ENCODE assay signal across 8 cellular contexts in the genomic region with DNA sequence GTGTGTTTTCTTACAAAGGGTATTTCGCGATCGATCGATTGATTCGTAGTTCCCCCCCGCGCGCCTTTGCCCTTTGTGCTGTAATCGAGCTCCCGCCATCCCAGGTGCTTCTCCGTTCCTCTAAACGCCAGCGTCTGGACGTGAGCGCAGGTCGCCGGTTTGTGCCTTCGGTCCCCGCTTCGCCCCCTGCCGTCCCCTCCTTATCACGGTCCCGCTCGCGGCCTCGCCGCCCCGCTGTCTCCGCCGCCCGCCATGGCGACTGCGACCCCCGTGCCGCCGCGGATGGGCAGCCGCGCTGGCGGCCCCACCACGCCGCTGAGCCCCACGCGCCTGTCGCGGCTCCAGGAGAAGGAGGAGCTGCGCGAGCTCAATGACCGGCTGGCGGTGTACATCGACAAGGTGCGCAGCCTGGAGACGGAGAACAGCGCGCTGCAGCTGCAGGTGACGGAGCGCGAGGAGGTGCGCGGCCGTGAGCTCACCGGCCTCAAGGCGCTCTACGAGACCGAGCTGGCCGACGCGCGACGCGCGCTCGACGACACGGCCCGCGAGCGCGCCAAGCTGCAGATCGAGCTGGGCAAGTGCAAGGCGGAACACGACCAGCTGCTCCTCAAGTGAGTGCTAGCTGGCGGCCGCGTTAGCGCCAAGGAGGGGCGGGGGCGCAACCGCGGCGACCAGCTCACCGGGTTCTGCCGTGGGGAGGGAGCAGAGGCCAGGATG. TPM values are rescaled to one million over a fixed set of nuclear protein-coding genes. Genes with fewer than 3 reads are reported as not detected.
A peak's percentile ranks its signal among the peaks of the same experiment; 100 is the strongest.
DNase-seq lines count a peak whose midpoint lies in the region; ATAC-seq, FAIRE-seq and TF ChIP-seq lines count a peak whose summit lies in the region.

No MANE protein-coding gene starts in this region.

- H3K4me1 ChIP-seq in kidney (ENCODE audit: control insufficient read depth in 1 of 2, insufficient read depth in 1 of 2, low read depth in 1 of 2, low read length in 2 of 2): peaks cover 3 to 5% of the 10 kb centered on the region in 2 donors
- peaks cover 12 to 41% (median 36%) of the 10 kb centered on the region in 6 donors for H3K4me1 ChIP-seq in spleen

- TF ChIP-seq POLR2A in spleen (IDR thresholded peaks at IDR 0.05): no peak

- H3K27ac ChIP-seq in KOPT-K1 (ENCODE audit: low read depth, low read length, poor library complexity, severe bottlenecking) (peak overlapping the region; percentile 100), kidney (ENCODE audit: low read depth in 2 of 2, low read length in 2 of 2) (peak overlapping the region; percentile 79 to 83), spleen (peak overlapping the region; percentile 91 to 99 (median 96))

- H3K36me3 ChIP-seq in KOPT-K1 (ENCODE audit: insufficient read depth, low read length) (peaks cover 33% of the 10 kb centered on the region), bronchial epithelial cell (ENCODE audit: control insufficient read depth, insufficient read depth, low read length) (no peaks in the 10 kb centered on the region), kidney (ENCODE audit: control insufficient read depth in 1 of 2, insufficient read depth in 2 of 2, low read length in 2 of 2) (no peaks in the 10 kb centered on the region), spleen (no peaks in the 10 kb centered on the region)

- ATAC-seq in GM19455 (IDR thresholded peaks at IDR 0.05; ENCODE audit: unreplicated experiment): peak; percentile 15
- no peak for ATAC-seq in GM18861 (IDR thresholded peaks at IDR 0.05; ENCODE audit: unreplicated experiment)

- TF ChIP-seq CTCF in WI38 (IDR thresholded peaks at IDR 0.05; ENCODE audit: low read depth, low read length): no peak
- TF ChIP-seq CTCF in bronchial epithelial cell (IDR thresholded peaks at IDR 0.05; ENCODE audit: insufficient read depth, low read length, severe bottlenecking): peak; percentile 31
- peak; percentile 2 for TF ChIP-seq CTCF in kidney (IDR thresholded peaks at IDR 0.05; ENCODE audit: borderline replicate concordance, extremely low read depth, insufficient read depth)
- TF ChIP-seq CTCF in spleen (IDR thresholded peaks at IDR 0.05 in 8 of 11, conservative IDR thresholded peaks at IDR 0.05 in 3 of 11): peak in 1 of 11 experiments; percentile 10

- WGBS in spleen, 5 donors: 0 to 1% (median 0%) methylated on average over 51 to 93 of the region's 93 CpGs

- peak; percentile 78 for DNase-seq in CD1c-positive myeloid dendritic cell (ENCODE audit: extremely low spot score)
- peak; percentile 63 for DNase-seq in bronchial epithelial cell (ENCODE audit: low read depth)
- peak; percentile 87 for DNase-seq in kidney
- DNase-seq in spleen: peak; percentile 95

- H3K9me3 ChIP-seq in KOPT-K1 (ENCODE audit: insufficient read depth, low read length, poor library complexity, severe bottlenecking) (no peaks in the 10 kb centered on the region), kidney (ENCODE audit: control insufficient read depth in 1 of 2, low read length in 2 of 2) (no peaks in the 10 kb centered on the region), spleen (no peaks in the 10 kb centered on the region)

- H3K27me3 ChIP-seq in bronchial epithelial cell (ENCODE audit: control insufficient read depth, insufficient read depth, low read length): no peaks in the 10 kb centered on the region
- no peaks in the 10 kb centered on the region for H3K27me3 ChIP-seq in spleen (replicated peaks in 1 of 7)

- FAIRE-seq in bronchial epithelial cell (lab: Jason Lieb, UNC) (no peak), kidney (lab: Jason Lieb, UNC) (no peak)

- peak overlapping the region; percentile 90 for H3K4me3 ChIP-seq in WI38 (ENCODE audit: low read depth, low read length)
- H3K4me3 ChIP-seq in bronchial epithelial cell (ENCODE audit: low read depth, low read length): peak overlapping the region; percentile 70
- H3K4me3 ChIP-seq in kidney (ENCODE audit: low read length in 2 of 2): peak overlapping the region; percentile 74 to 85
- peak overlapping the region; percentile 80 to 96 (median 90) for H3K4me3 ChIP-seq in spleen

- peak overlapping the region; percentile 54 to 58 for H3K9ac ChIP-seq in kidney (ENCODE audit: low read length in 2 of 2)

- intact Hi-C loops in kidney (cut with DNase I): loop anchor here (10.0 kb wide), 1 partner anchor 103 kb away; no protein-coding TSS in a partner anchor
- intact Hi-C loops in spleen (cut with DNase I; ENCODE audit: low total_unique reads): no loop called here

RNA-seq across cellular contexts. Expression of gene LMNB1, which starts 0.5 kb away (rescaled TPM):
- 2.6 and 3.9 TPM in 2 replicates for total RNA-seq in bronchial epithelial cell
- total RNA-seq in kidney: 10.3 TPM
- polyA plus RNA-seq in kidney (ENCODE audit: insufficient read depth, low read depth, low replicate concordance): 1.7 TPM
- total RNA-seq in spleen: 10 to 100 TPM; 24.0 to 68.8 (median 38.5) TPM
- polyA plus RNA-seq in spleen: 10 to 100 TPM in 2 of 3 donors, 1 to 10 TPM in 1; 7.5 to 19.7 (median 15.8) TPM
